Comparison of ENCODE assay signal across 9 cellular contexts in genomic region chr10:35938160-35938559, GRCh38.
"Had no signal": no experiment of that assay in that cellular context is flagged by ENCODE, and none has a peak within 500 bp of the region (broad histone marks: within the 10 kb centered on the region; RNA-seq: fewer than 3 reads in every experiment).

No MANE protein-coding gene starts in this region.

- DNase-seq: GM23248, GOT3, H7, H9, HCEC 1CT, HFFc6 had no signal

- H3K4me3 ChIP-seq: GM23248, GM23338, HAP-1 had no signal

- H2AFZ ChIP-seq: GM23248, GM23338 had no signal

- ATAC-seq: GM23338, HCT116 had no signal

- H3K4me2 ChIP-seq: GM23338 had no signal

- H3K4me1 ChIP-seq: HAP-1 had no signal

- H3K27ac ChIP-seq: GM23248 had no signal

- H3K36me3 ChIP-seq: HAP-1 had no signal

- H3K9ac ChIP-seq: GM23248 had no signal

- H3K9me3 Mint-ChIP-seq: GM23338, H9, HFFc6 had no signal

- H3K4me3 Mint-ChIP-seq: GM23338, H9, HFFc6 had no signal

- H3K9me3 ChIP-seq: HAP-1 had no signal

- H3K27ac Mint-ChIP-seq: GM23338, H9, HFFc6 had no signal
